In the genomic region with DNA sequence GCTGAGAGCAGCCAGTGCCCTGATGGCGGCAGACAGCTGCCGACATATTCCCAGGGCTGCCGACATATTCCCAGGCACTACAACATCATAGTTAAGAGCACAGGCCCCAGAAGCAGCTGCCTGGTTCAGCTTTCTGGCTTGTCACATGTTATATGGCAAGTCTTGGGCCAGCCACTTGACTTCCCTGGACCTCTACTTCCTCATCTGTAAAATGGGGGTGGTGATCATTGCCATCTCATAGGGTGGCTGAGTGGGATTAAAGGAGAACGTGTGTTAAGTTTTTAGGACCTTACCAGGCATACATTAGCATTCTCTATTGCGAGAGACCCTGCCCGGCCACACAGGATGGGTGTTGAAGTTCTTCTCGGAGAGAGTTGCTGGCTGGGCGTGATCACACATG, we compare ENCODE assay signal across 17 cellular contexts. TPM values are rescaled to one million over a fixed set of nuclear protein-coding genes. Genes with fewer than 3 reads are reported as not detected.
A peak's percentile ranks its signal among the peaks of the same experiment; 100 is the strongest.
DNase-seq lines count a peak whose midpoint lies in the region; ATAC-seq and TF ChIP-seq lines count a peak whose summit lies in the region.
"Had no signal": no experiment of that assay in that cellular context is flagged by ENCODE, and none has a peak within 500 bp of the region (broad histone marks: within the 10 kb centered on the region; RNA-seq: fewer than 3 reads in every experiment).

No MANE protein-coding gene starts in this region.

- peaks cover 0 to 83% (median 10%) of the 10 kb centered on the region in 3 donors for H3K36me3 Mint-ChIP-seq in naive thymus-derived CD8-positive, alpha-beta T cell

- H3K4me3 Mint-ChIP-seq in naive thymus-derived CD8-positive, alpha-beta T cell, result no peak overlapping the region
- H3K4me3 Mint-ChIP-seq: CD14-positive monocyte had no signal

- H3K9me3 ChIP-seq in left ventricle myocardium inferior (replicated peaks) (no peaks in the 10 kb centered on the region), adrenal gland (replicated peaks in 1 of 3) (no peaks in the 10 kb centered on the region), lower lobe of right lung (no peaks in the 10 kb centered on the region)
- H3K9me3 ChIP-seq: Caco-2, MG63 had no signal

- WGBS in adrenal gland, 4 donors, result 93 to 98% (median 94%) methylated on average over 6 to 8 of the region's 8 CpGs

- peaks cover 84% of the 10 kb centered on the region for H3K36me3 ChIP-seq in left ventricle myocardium inferior
- peaks cover 0 to 92% of the 10 kb centered on the region in 2 donors for H3K36me3 ChIP-seq in adrenal gland (replicated peaks in 1 of 2)
- peaks cover 94% of the 10 kb centered on the region for H3K36me3 ChIP-seq in lower lobe of right lung

- H3K4me3 ChIP-seq in left ventricle myocardium inferior (no peak overlapping the region), adrenal gland (no peak overlapping the region), lower lobe of right lung (no peak overlapping the region)
- H3K4me3 ChIP-seq: MG63, PC-9 had no signal

- intact Hi-C loops in left ventricle myocardium inferior (cut with micrococcal nuclease) (no loop called here), Right ventricle myocardium superior (cut with DNase I) (loop anchor here (10.0 kb wide), 1 partner anchor 139 kb away; no protein-coding TSS in a partner anchor), adrenal gland (cut with DNase I) (no loop called here), lower lobe of right lung (cut with DNase I) (no loop called here)

- DNase-seq in left ventricle myocardium inferior (no peak), Right ventricle myocardium superior (no peak), adrenal gland (no peak), lower lobe of right lung (no peak)
- no peak for DNase-seq in naive thymus-derived CD8-positive, alpha-beta T cell
- DNase-seq: Caco-2, DMS153, GOT3, MG63, NCI-H1092, NCI-H2081 treated with DMSO at 0.1 percent for 48 hours, NCI-H2227 treated with DMSO at 0.1 percent for 48 hours, NCI-H524, PC-9 had no signal

- peak overlapping the region in 6 of 10 donors; percentile 5 to 83 (median 72) for H3K27ac Mint-ChIP-seq in naive thymus-derived CD8-positive, alpha-beta T cell

- TF ChIP-seq POLR2A in adrenal gland (IDR thresholded peaks at IDR 0.05), result no peak

- no peaks in the 10 kb centered on the region for H3K27me3 Mint-ChIP-seq in naive thymus-derived CD8-positive, alpha-beta T cell

- TF ChIP-seq CTCF in left ventricle myocardium inferior (IDR thresholded peaks at IDR 0.05; ENCODE audit: borderline replicate concordance) (no peak), adrenal gland (IDR thresholded peaks at IDR 0.05) (no peak), lower lobe of right lung (IDR thresholded peaks at IDR 0.05) (no peak)

- H3K4me1 ChIP-seq in left ventricle myocardium inferior (peaks cover 6% of the 10 kb centered on the region), adrenal gland (replicated peaks in 1 of 2) (peaks cover 16 to 18% of the 10 kb centered on the region in 2 donors), lower lobe of right lung (peaks cover 17% of the 10 kb centered on the region)
- H3K4me1 ChIP-seq: Caco-2 had no signal

- H3K27ac ChIP-seq in left ventricle myocardium inferior (replicated peaks), result peak overlapping the region; percentile 16
- H3K27ac ChIP-seq in adrenal gland, result peak overlapping the region in 4 of 5 donors; percentile 3 to 85 (median 68)
- no peak overlapping the region for H3K27ac ChIP-seq in lower lobe of right lung
- H3K27ac ChIP-seq: PC-9 had no signal

- POLR2A ChIA-PET in naive thymus-derived CD8-positive, alpha-beta T cell (lab: Charles Lee), result interaction anchor here (1.9 to 7.6 kb wide), 3 partner anchors 17 to 36 kb away, joined by 5 to 49 read pairs (median 6); no protein-coding TSS in a partner anchor

- H3K4me1 Mint-ChIP-seq in naive thymus-derived CD8-positive, alpha-beta T cell, result peaks cover 6 to 15% (median 9%) of the 10 kb centered on the region in 4 donors
- H3K4me1 Mint-ChIP-seq: CD14-positive monocyte had no signal

- no peaks in the 10 kb centered on the region for H3K9me3 Mint-ChIP-seq in naive thymus-derived CD8-positive, alpha-beta T cell

- ATAC-seq in Right ventricle myocardium superior (ENCODE audit: poor library complexity) (no peak), HG03095 (IDR thresholded peaks at IDR 0.05; ENCODE audit: unreplicated experiment) (no peak), lower lobe of right lung (no peak), GM19452 (IDR thresholded peaks at IDR 0.05; ENCODE audit: unreplicated experiment) (no peak)
- ATAC-seq in naive thymus-derived CD8-positive, alpha-beta T cell, result no peak

- no peaks in the 10 kb centered on the region for H3K27me3 ChIP-seq in left ventricle myocardium inferior (ENCODE audit: low read depth)
- H3K27me3 ChIP-seq in adrenal gland, result no peaks in the 10 kb centered on the region
- H3K27me3 ChIP-seq in lower lobe of right lung (ENCODE audit: low read depth), result no peaks in the 10 kb centered on the region
- H3K27me3 ChIP-seq: MG63 had no signal

RNA-seq across cellular contexts. Expression of a gene that starts 19.1 kb away (rescaled TPM):
- total RNA-seq in left ventricle myocardium inferior (68.6 TPM), Right ventricle myocardium superior (63.0 TPM), adrenal gland (100 to 1,000 TPM in 7 of 8 donors, 10 to 100 TPM in 1; 84.7 to 203 (median 159) TPM), lower lobe of right lung (75.4 TPM)
- 10 to 100 TPM; 44.9 to 89.0 (median 74.5) TPM for polyA plus RNA-seq in adrenal gland
- total RNA-seq in naive thymus-derived CD8-positive, alpha-beta T cell, result 10 to 100 TPM; 73.7 to 74.5 TPM
- 10 to 100 TPM; 79.6 to 95.7 (median 91.3) TPM for polyA plus RNA-seq in naive thymus-derived CD8-positive, alpha-beta T cell

RNA-seq across cellular contexts. Expression of a gene that starts 23.7 kb away (rescaled TPM):
- total RNA-seq in left ventricle myocardium inferior (38.6 TPM), Right ventricle myocardium superior (45.5 TPM), adrenal gland (100 to 1,000 TPM; 242 to 492 (median 362) TPM), lower lobe of right lung (248 TPM)
- polyA plus RNA-seq in adrenal gland, result 100 to 1,000 TPM; 200 to 470 (median 321) TPM
- total RNA-seq in naive thymus-derived CD8-positive, alpha-beta T cell, result 100 to 1,000 TPM; 123 to 132 TPM
- polyA plus RNA-seq in naive thymus-derived CD8-positive, alpha-beta T cell, result 100 to 1,000 TPM; 120 to 160 (median 134) TPM

RNA-seq across cellular contexts. Expression of a gene that starts 28.0 kb away (rescaled TPM):
- total RNA-seq in left ventricle myocardium inferior (12.9 TPM), Right ventricle myocardium superior (14.7 TPM), adrenal gland (10 to 100 TPM; 17.1 to 47.1 (median 39.8) TPM), lower lobe of right lung (18.1 TPM)
- 10 to 100 TPM; 14.2 to 89.1 (median 60.9) TPM for polyA plus RNA-seq in adrenal gland
- 10 to 100 TPM; 31.3 to 35.9 TPM for total RNA-seq in naive thymus-derived CD8-positive, alpha-beta T cell
- polyA plus RNA-seq in naive thymus-derived CD8-positive, alpha-beta T cell, result 10 to 100 TPM; 51.4 to 57.5 (median 55.5) TPM

RNA-seq across cellular contexts. Expression of a gene that starts 31.9 kb away (rescaled TPM):
- total RNA-seq in left ventricle myocardium inferior (2.1 TPM), Right ventricle myocardium superior (3.3 TPM), adrenal gland (1 to 10 TPM in 7 of 8 donors, not detected in 1; 1.4 to 8.8 (median 1.9) TPM), lower lobe of right lung (3.2 TPM)
- 10 to 100 TPM in 1 of 3 donors, 1 to 10 TPM in 1, under 1 TPM in 1; 0.97 to 32.0 (median 5.0) TPM for polyA plus RNA-seq in adrenal gland
- total RNA-seq in naive thymus-derived CD8-positive, alpha-beta T cell, result 1 to 10 TPM; 1.5 to 1.6 TPM
- under 1 TPM in 2 of 3 donors, not detected in 1; 0.14 to 0.21 TPM for polyA plus RNA-seq in naive thymus-derived CD8-positive, alpha-beta T cell
- polyA plus RNA-seq: CD14-positive monocyte had no signal

RNA-seq across cellular contexts. Expression of a gene that starts 37.6 kb away (rescaled TPM):
- 77.6 TPM for total RNA-seq in left ventricle myocardium inferior
- 74.0 TPM for total RNA-seq in Right ventricle myocardium superior
- 100 to 1,000 TPM in 6 of 8 donors, 10 to 100 TPM in 2; 78.8 to 247 (median 145) TPM for total RNA-seq in adrenal gland
- polyA plus RNA-seq in adrenal gland, result 100 to 1,000 TPM; 108 to 304 (median 147) TPM
- total RNA-seq in naive thymus-derived CD8-positive, alpha-beta T cell, result 100 to 1,000 TPM; 278 to 282 TPM
- polyA plus RNA-seq in naive thymus-derived CD8-positive, alpha-beta T cell, result 10 to 100 TPM; 50.3 to 74.6 (median 58.8) TPM
- total RNA-seq in lower lobe of right lung, result 169 TPM
